ENCODE assay signal across 15 cellular contexts in genomic region chr3:59611649-59612431, GRCh38.
"Had no signal": no experiment of that assay in that cellular context is flagged by ENCODE, and none has a peak within 500 bp of the region (broad histone marks: within the 10 kb centered on the region; RNA-seq: fewer than 3 reads in every experiment).

No MANE protein-coding gene starts in this region.

- H3K27ac ChIP-seq: colonic mucosa, esophagus squamous epithelium, heart right ventricle, neutrophil, right atrium auricular region, sigmoid colon had no signal

- DNase-seq: colonic mucosa; dermis blood vessel endothelial cell; esophagus squamous epithelium; foreskin melanocyte; heart right ventricle; islet precursor cell; mammary epithelial cell; naive thymus-derived CD4-positive, alpha-beta T cell; sigmoid colon; small intestine; stimulated activated CD4-positive, alpha-beta T cell treated with anti-CD3 and anti-CD28 coated beads, Interleukin-2, amount 100 ng/mL, for 48 hours; stimulated activated naive CD4-positive, alpha-beta T cell treated with Interleukin-2 at 50 U/mL for 16 hours had no signal

- ATAC-seq: heart right ventricle; left lobe of liver; naive thymus-derived CD4-positive, alpha-beta T cell had no signal

- H3K27me3 ChIP-seq: colonic mucosa, esophagus squamous epithelium, heart right ventricle, neutrophil, right atrium auricular region, sigmoid colon had no signal

- H3K4me3 ChIP-seq: colonic mucosa, esophagus squamous epithelium, heart right ventricle, right atrium auricular region, sigmoid colon had no signal

- H3K4me1 ChIP-seq: colonic mucosa, sigmoid colon had no signal

- H3K9me3 ChIP-seq: colonic mucosa, esophagus squamous epithelium, heart right ventricle, neutrophil, right atrium auricular region, sigmoid colon had no signal

- H3K36me3 ChIP-seq: colonic mucosa, esophagus squamous epithelium, heart right ventricle, neutrophil, right atrium auricular region, sigmoid colon had no signal
